ENCODE assay signal across 16 cellular contexts in genomic region chr16:50809561-50809960, GRCh38.
DNase-seq lines count a peak whose midpoint lies in the region; ATAC-seq and TF ChIP-seq lines count a peak whose summit lies in the region.
"Had no signal": no experiment of that assay in that cellular context is flagged by ENCODE, and none has a peak within 500 bp of the region (broad histone marks: within the 10 kb centered on the region; RNA-seq: fewer than 3 reads in every experiment).

No MANE protein-coding gene starts in this region.

- H4K8ac ChIP-seq in H9 (replicated peaks; ENCODE audit: insufficient read length, low read depth, low read length): no peak overlapping the region

- H2BK5ac ChIP-seq in H9 (ENCODE audit: insufficient read length, low read length): no peak overlapping the region

- H3K9ac ChIP-seq in H9 (ENCODE audit: extremely low read depth, insufficient read length, low read length): no peak overlapping the region

- no peak overlapping the region for H4K5ac ChIP-seq in H9 (ENCODE audit: insufficient read length, low read depth, low read length)

- H2AFZ ChIP-seq in H9 (ENCODE audit: low read length): no peak overlapping the region

- no peak overlapping the region for H3K14ac ChIP-seq in H9 (ENCODE audit: insufficient read depth, low read length)

- no peak overlapping the region for H3K27ac ChIP-seq in H9 (ENCODE audit: insufficient read length, low read depth, low read length)
- H3K27ac ChIP-seq: heart left ventricle had no signal

- no peak overlapping the region for H3T11ph ChIP-seq in H9 (ENCODE audit: low read length)

- TF ChIP-seq CTCF in H9 (conservative IDR thresholded peaks at IDR 0.05): no peak

- no peak overlapping the region for H2BK12ac ChIP-seq in H9 (ENCODE audit: insufficient read length, low read depth, low read length)

- no peaks in the 10 kb centered on the region for H3K27me3 ChIP-seq in H9 (ENCODE audit: insufficient read depth, low read length)
- H3K27me3 ChIP-seq: dorsolateral prefrontal cortex, heart left ventricle had no signal

- ATAC-seq in GM19023 (IDR thresholded peaks at IDR 0.05; ENCODE audit: unreplicated experiment) (peak; percentile 69), HG02610 (IDR thresholded peaks at IDR 0.05; ENCODE audit: unreplicated experiment) (peak; percentile 79), HG03558 (IDR thresholded peaks at IDR 0.05; ENCODE audit: extremely low read depth, unreplicated experiment) (peak; percentile 43)
- ATAC-seq: activated CD4-positive, alpha-beta T cell treated with anti-CD3 and anti-CD28 coated beads for 36 hours; heart left ventricle had no signal

- whole genome bisulfite sequencing in H9 (ENCODE audit: extremely low coverage, insufficient read length, low lambda C conversion rate): no CpG with 5 or more reads among the region's 6 CpGs

- H2AK5ac ChIP-seq in H9 (ENCODE audit: insufficient read length, low read length): no peak overlapping the region

- no peak overlapping the region; a peak in 1 of 7 replicates for H3K27ac Mint-ChIP-seq in H9
- H3K27ac Mint-ChIP-seq: activated CD4-positive, alpha-beta T cell treated with anti-CD3 and anti-CD28 coated beads for 36 hours had no signal

- no peak overlapping the region for H3K4me2 ChIP-seq in H9 (ENCODE audit: insufficient read depth, insufficient read length, low read length)

- no peaks in the 10 kb centered on the region for H3K23me2 ChIP-seq in H9 (ENCODE audit: insufficient read length, low read depth, low read length, poor library complexity, severe bottlenecking)

- H3K4me3 Mint-ChIP-seq in H9: no peak overlapping the region
- H3K4me3 Mint-ChIP-seq: activated CD4-positive, alpha-beta T cell treated with anti-CD3 and anti-CD28 coated beads for 36 hours; CD14-positive monocyte had no signal

- no peak overlapping the region for H3K56ac ChIP-seq in H9 (ENCODE audit: insufficient read length, low read depth, low read length)

- no peak overlapping the region for H2BK20ac ChIP-seq in H9 (ENCODE audit: low read depth, low read length, poor library complexity, severe bottlenecking)

- no peak overlapping the region for H3K18ac ChIP-seq in H9 (ENCODE audit: insufficient read length, low read depth, low read length)

- H3K27me3 Mint-ChIP-seq in H9 (ENCODE audit: low read depth): peaks cover 3% of the 10 kb centered on the region; the same call in 1 of the 2 replicates
- H3K27me3 Mint-ChIP-seq: activated CD4-positive, alpha-beta T cell treated with anti-CD3 and anti-CD28 coated beads for 36 hours had no signal

- H3K4me1 Mint-ChIP-seq in H9: peaks cover 18 to 23% of the 10 kb centered on the region in 2 experiments

- no peaks in the 10 kb centered on the region for H3K79me1 ChIP-seq in H9 (ENCODE audit: insufficient read depth, low read depth, low read length, poor library complexity, severe bottlenecking)

- H3K4me1 ChIP-seq in H9 (ENCODE audit: insufficient read depth, low read length): no peaks in the 10 kb centered on the region

- no peak overlapping the region for H2BK15ac ChIP-seq in H9 (ENCODE audit: low read depth, low read length)

- H3K9me3 ChIP-seq in H9 (ENCODE audit: control insufficient read depth, low read depth, low read length): no peaks in the 10 kb centered on the region
- H3K9me3 ChIP-seq: heart left ventricle had no signal

- H3K36me3 Mint-ChIP-seq in H9 (ENCODE audit: insufficient read depth in 1 of 3, low read depth in 3 of 3): no peaks in the 10 kb centered on the region; a peak in 1 of 7 replicates
- H3K36me3 Mint-ChIP-seq: activated naive CD4-positive, alpha-beta T cell treated with anti-CD3 and anti-CD28 coated beads, Interleukin-2, amount 50 U/mL, for 72 hours; CD14-positive monocyte had no signal

- no peaks in the 10 kb centered on the region for H3K9me3 Mint-ChIP-seq in H9
- H3K9me3 Mint-ChIP-seq: activated naive CD4-positive, alpha-beta T cell treated with anti-CD3 and anti-CD28 coated beads, Interleukin-2, amount 50 U/mL, for 72 hours; CD14-positive monocyte had no signal

- H4K20me1 ChIP-seq in H9 (ENCODE audit: control insufficient read depth, insufficient read depth, insufficient read length): no peaks in the 10 kb centered on the region

- no peak overlapping the region for H4K91ac ChIP-seq in H9 (ENCODE audit: insufficient read length, low read depth, low read length)

- H2BK120ac ChIP-seq in H9 (ENCODE audit: low read depth, low read length, poor library complexity, severe bottlenecking): no peak overlapping the region

- no peak overlapping the region for H3K23ac ChIP-seq in H9 (ENCODE audit: insufficient read length, low read depth, low read length)

- H3K4ac ChIP-seq in H9 (ENCODE audit: low read depth, low read length): no peak overlapping the region

- DNase-seq in ecto neural progenitor cell (ENCODE audit: low spot score): no peak
- no peak for DNase-seq in H9
- DNase-seq in NCI-H526 treated with DMSO at 0.1 percent for 48 hours (lab: John Stamatoyannopoulos, UW): no peak
- DNase-seq in HK-2 (ENCODE audit: unreplicated experiment): no peak
- DNase-seq: activated CD4-positive, alpha-beta T cell treated with anti-CD3 and anti-CD28 coated beads for 36 hours; activated T-cell treated with anti-CD3 and anti-CD28 coated beads, Interleukin-2, amount 50 U/mL, for 1 hour; DND-41; dorsolateral prefrontal cortex; heart left ventricle; NCI-H1694; NCI-H446 had no signal

- no peaks in the 10 kb centered on the region for H3K79me2 ChIP-seq in H9 (ENCODE audit: insufficient read depth, low read length)
